20 cellular contexts compared by ENCODE assay signal in genomic region chr1:116806671-116807070, GRCh38. TPM values are rescaled to one million over a fixed set of nuclear protein-coding genes. Genes with fewer than 3 reads are reported as not detected.
DNase-seq lines count a peak whose midpoint lies in the region; ATAC-seq, FAIRE-seq and TF ChIP-seq lines count a peak whose summit lies in the region.
"Had no signal": no experiment of that assay in that cellular context is flagged by ENCODE, and none has a peak within 500 bp of the region (broad histone marks: within the 10 kb centered on the region; RNA-seq: fewer than 3 reads in every experiment).

No MANE protein-coding gene starts in this region.

- ATAC-seq in T-cell (replicated peaks in 1 of 4) (no peak), GM19455 (IDR thresholded peaks at IDR 0.05; ENCODE audit: unreplicated experiment) (no peak)
- ATAC-seq in activated naive CD8-positive, alpha-beta T cell treated with anti-CD3 and anti-CD28 coated beads, Interleukin-2, amount 50 U/mL, for 24 hours, result no peak
- ATAC-seq: HepG2 had no signal

- intact Hi-C loops in spleen (cut with DNase I; ENCODE audit: low total_unique reads), result no loop called here

- H3K36me3 Mint-ChIP-seq in T-cell, result no peaks in the 10 kb centered on the region
- peaks cover 41% of the 10 kb centered on the region for H3K36me3 Mint-ChIP-seq in activated naive CD8-positive, alpha-beta T cell treated with anti-CD3 and anti-CD28 coated beads, Interleukin-2, amount 50 U/mL, for 24 hours (ENCODE audit: low read depth)

- no peaks in the 10 kb centered on the region for H4K20me1 ChIP-seq in KMS-11 (ENCODE audit: insufficient read depth)

- peak overlapping the region; percentile 58 for H2AFZ ChIP-seq in KMS-11 (ENCODE audit: low read depth)

- peak overlapping the region; percentile 95 to 99 for H3K27ac Mint-ChIP-seq in T-cell
- H3K27ac Mint-ChIP-seq in activated naive CD8-positive, alpha-beta T cell treated with anti-CD3 and anti-CD28 coated beads, Interleukin-2, amount 50 U/mL, for 24 hours, result peak overlapping the region; percentile 93
- H3K27ac Mint-ChIP-seq: B cell had no signal

- TF ChIP-seq POLR2A in spleen (IDR thresholded peaks at IDR 0.05), result no peak

- H3K36me3 ChIP-seq in KMS-11 (ENCODE audit: insufficient read depth) (no peaks in the 10 kb centered on the region), spleen (no peaks in the 10 kb centered on the region)
- H3K36me3 ChIP-seq: breast epithelium, neutrophil, right atrium auricular region, thoracic aorta had no signal

- no peaks in the 10 kb centered on the region for H3K27me3 Mint-ChIP-seq in T-cell
- H3K27me3 Mint-ChIP-seq in activated naive CD8-positive, alpha-beta T cell treated with anti-CD3 and anti-CD28 coated beads, Interleukin-2, amount 50 U/mL, for 24 hours, result no peaks in the 10 kb centered on the region
- H3K27me3 Mint-ChIP-seq: B cell had no signal

- no peak for FAIRE-seq in urothelium cell line (lab: Jason Lieb, UNC)
- FAIRE-seq: HepG2 had no signal

- H3K79me2 ChIP-seq in KMS-11 (ENCODE audit: insufficient read depth, low read depth), result no peaks in the 10 kb centered on the region

- 73 to 95% (median 85%) methylated on average over 4 of the region's 4 CpGs for WGBS in spleen, 5 donors

- H3K27ac ChIP-seq in KMS-11, result peak overlapping the region; percentile 94
- peak overlapping the region; percentile 16 to 82 (median 60) for H3K27ac ChIP-seq in spleen
- H3K27ac ChIP-seq: neutrophil, right atrium auricular region, thoracic aorta had no signal

- DNase-seq in T-cell, result no peak
- DNase-seq in activated naive CD8-positive, alpha-beta T cell treated with anti-CD3 and anti-CD28 coated beads, Interleukin-2, amount 50 U/mL, for 24 hours, result no peak
- DNase-seq in spleen, result no peak
- DNase-seq in activated effector memory CD4-positive, alpha-beta T cell treated with Interleukin-2 at 50 U/mL for 16 hours, result no peak
- DNase-seq in urothelium cell line (ENCODE audit: low spot score), result no peak
- DNase-seq: activated CD4-positive, CD25-positive, alpha-beta regulatory T cell treated with anti-CD3 and anti-CD28 coated beads, Interleukin-2, amount 50 U/mL, for 72 hours; HCEC 1CT; islet precursor cell; mesenchymal stem cell; NCI-H2029; NCI-H510A; SHP77 had no signal

- H3K4me3 Mint-ChIP-seq in T-cell, result peak overlapping the region; percentile 61 to 72 (median 64)
- peak overlapping the region; percentile 84 for H3K4me3 Mint-ChIP-seq in activated naive CD8-positive, alpha-beta T cell treated with anti-CD3 and anti-CD28 coated beads, Interleukin-2, amount 50 U/mL, for 24 hours
- H3K4me3 Mint-ChIP-seq: B cell had no signal

- H3K4me1 Mint-ChIP-seq in T-cell, result peaks cover 71 to 91% (median 91%) of the 10 kb centered on the region in 3 donors
- H3K4me1 Mint-ChIP-seq in activated naive CD8-positive, alpha-beta T cell treated with anti-CD3 and anti-CD28 coated beads, Interleukin-2, amount 50 U/mL, for 24 hours, result peaks cover 91% of the 10 kb centered on the region
- H3K4me1 Mint-ChIP-seq: B cell had no signal

- H3K27me3 ChIP-seq in KMS-11 (ENCODE audit: insufficient read depth, low read depth) (no peaks in the 10 kb centered on the region), spleen (replicated peaks in 1 of 7) (no peaks in the 10 kb centered on the region)
- H3K27me3 ChIP-seq: breast epithelium, neutrophil, right atrium auricular region had no signal

- TF ChIP-seq CTCF in KMS-11 (conservative IDR thresholded peaks at IDR 0.05; ENCODE audit: low read depth, low read length) (no peak), spleen (IDR thresholded peaks at IDR 0.05 in 8 of 11, conservative IDR thresholded peaks at IDR 0.05 in 3 of 11) (no peak)

- H3K9ac ChIP-seq in KMS-11, result peak overlapping the region; percentile 56; the same call in 1 of the 2 replicates

- H3K4me2 ChIP-seq in KMS-11, result peak overlapping the region; percentile 96

- POLR2A ChIA-PET in T-cell (lab: Charles Lee), result interaction anchor here (0.7 to 1.2 kb wide), 4 partner anchors 9 to 52 kb away, joined by 3 to 4 read pairs (median 3); partner anchors contain the start of gene CD2 (in 1 of the 2)

- peaks cover 0 to 2% (median under 1%) of the 10 kb centered on the region in 3 donors for H3K9me3 Mint-ChIP-seq in T-cell
- peaks cover 1% of the 10 kb centered on the region for H3K9me3 Mint-ChIP-seq in activated naive CD8-positive, alpha-beta T cell treated with anti-CD3 and anti-CD28 coated beads, Interleukin-2, amount 50 U/mL, for 24 hours

- H3K4me1 ChIP-seq in KMS-11 (ENCODE audit: low read depth, poor library complexity, severe bottlenecking), result peaks cover 57% of the 10 kb centered on the region
- peaks cover 0 to 29% (median 2%) of the 10 kb centered on the region in 6 donors for H3K4me1 ChIP-seq in spleen
- H3K4me1 ChIP-seq: breast epithelium, right atrium auricular region had no signal

- H3K4me3 ChIP-seq in KMS-11 (IDR thresholded peaks at IDR 0.05; ENCODE audit: insufficient read depth, low read depth, low read length), result peak overlapping the region; percentile 51
- no peak overlapping the region for H3K4me3 ChIP-seq in spleen
- H3K4me3 ChIP-seq: breast epithelium, right atrium auricular region, thoracic aorta had no signal

- H3K9me3 ChIP-seq in spleen, result peaks cover 0 to 4% (median 0%) of the 10 kb centered on the region in 8 donors
- H3K9me3 ChIP-seq: breast epithelium, neutrophil, thoracic aorta had no signal

- CTCF ChIA-PET in T-cell (lab: Charles Lee), result interaction anchor here in 1 of 2 donors (0.8 to 1.3 kb wide), 4 partner anchors 9 to 69 kb away, joined by 3 to 6 read pairs (median 4); no protein-coding TSS in a partner anchor

RNA-seq across cellular contexts. Expression of gene CD2, which starts 52.4 kb away (rescaled TPM):
- total RNA-seq in T-cell (100 to 1,000 TPM; 119 to 209 (median 158) TPM), spleen (10 to 100 TPM; 24.4 to 50.5 (median 35.4) TPM)
- 10 to 100 TPM; 21.6 to 25.5 (median 21.8) TPM for polyA plus RNA-seq in spleen
- total RNA-seq: HepG2 had no signal
- polyA plus RNA-seq: HepG2 had no signal
